ENCODE assay signal across 1 cellular context in the genomic region with DNA sequence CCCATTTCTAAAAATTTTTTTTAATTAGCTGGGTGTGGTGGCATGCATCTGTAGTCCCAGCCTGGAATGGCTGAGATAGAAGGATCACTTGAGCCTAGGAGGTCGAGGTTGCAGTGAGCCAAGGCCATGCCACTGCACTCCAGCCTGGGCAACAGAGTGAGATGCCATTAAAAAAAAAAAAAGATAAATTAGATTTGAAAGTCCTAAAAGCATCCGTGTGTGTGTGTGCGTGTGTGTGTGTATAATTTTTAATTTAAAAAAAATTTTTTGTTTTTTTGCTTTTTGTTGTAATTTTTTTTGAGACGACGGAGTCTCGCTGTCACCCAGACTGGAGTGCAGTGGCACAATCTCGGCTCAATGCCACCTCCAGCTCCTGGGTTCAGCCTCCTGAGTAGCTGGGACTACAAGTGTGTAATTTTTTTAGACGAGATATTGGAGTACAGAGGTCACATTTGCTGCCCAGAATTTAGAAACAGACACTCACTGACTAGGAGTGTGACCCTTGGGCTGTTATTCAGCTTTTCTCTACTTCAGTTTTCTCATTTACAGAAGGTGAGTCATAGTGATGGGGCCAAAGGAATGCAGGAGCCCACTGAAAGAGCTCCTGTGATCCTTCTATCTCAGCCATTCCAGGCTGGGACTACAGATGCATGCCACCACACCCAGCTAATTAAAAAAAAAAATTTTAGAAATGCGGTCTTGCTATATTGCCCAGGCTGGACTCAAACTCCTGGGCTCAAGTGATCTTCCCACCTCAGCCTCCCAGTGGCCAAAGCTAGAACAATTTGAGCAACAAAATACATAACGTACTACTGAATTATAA.
TF ChIP-seq lines count a peak whose summit lies in the region.

No MANE protein-coding gene starts in this region.

TF ChIP-seq in HepG2, 621 proteins besides CTCF, POLR2A, EP300 and RAD21 (continued from another document and continues in another):
- peak; percentile 22; the same call in 1 of the 2 replicates for TF ChIP-seq PATZ1 (CRISPR knock-in tag; IDR thresholded peaks at IDR 0.05)
- TF ChIP-seq ZNF670 (CRISPR knock-in tag; IDR thresholded peaks at IDR 0.05; ENCODE audit: borderline replicate concordance), result no peak
- TF ChIP-seq MIXL1 (CRISPR knock-in tag; IDR thresholded peaks at IDR 0.05), result no peak
- TF ChIP-seq ZBTB4 (CRISPR knock-in tag; IDR thresholded peaks at IDR 0.05; ENCODE audit: borderline replicate concordance), result 0 out of 2 replicates have a peak, but pooled peaks have one; percentile 6
- TF ChIP-seq ZNF619 (CRISPR knock-in tag; IDR thresholded peaks at IDR 0.05), result no peak
- TF ChIP-seq, protein P1, sequence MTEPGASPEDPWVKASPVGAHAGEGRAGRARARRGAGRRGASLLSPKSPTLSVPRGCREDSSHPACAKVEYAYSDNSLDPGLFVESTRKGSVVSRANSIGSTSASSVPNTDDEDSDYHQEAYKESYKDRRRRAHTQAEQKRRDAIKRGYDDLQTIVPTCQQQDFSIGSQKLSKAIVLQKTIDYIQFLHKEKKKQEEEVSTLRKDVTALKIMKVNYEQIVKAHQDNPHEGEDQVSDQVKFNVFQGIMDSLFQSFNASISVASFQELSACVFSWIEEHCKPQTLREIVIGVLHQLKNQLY (CRISPR knock-in tag; IDR thresholded peaks at IDR 0.05), result peak; percentile 48; the same call in 1 of the 2 replicates
- TF ChIP-seq HHEX (CRISPR knock-in tag; IDR thresholded peaks at IDR 0.05), result no peak
- TF ChIP-seq, protein P2, sequence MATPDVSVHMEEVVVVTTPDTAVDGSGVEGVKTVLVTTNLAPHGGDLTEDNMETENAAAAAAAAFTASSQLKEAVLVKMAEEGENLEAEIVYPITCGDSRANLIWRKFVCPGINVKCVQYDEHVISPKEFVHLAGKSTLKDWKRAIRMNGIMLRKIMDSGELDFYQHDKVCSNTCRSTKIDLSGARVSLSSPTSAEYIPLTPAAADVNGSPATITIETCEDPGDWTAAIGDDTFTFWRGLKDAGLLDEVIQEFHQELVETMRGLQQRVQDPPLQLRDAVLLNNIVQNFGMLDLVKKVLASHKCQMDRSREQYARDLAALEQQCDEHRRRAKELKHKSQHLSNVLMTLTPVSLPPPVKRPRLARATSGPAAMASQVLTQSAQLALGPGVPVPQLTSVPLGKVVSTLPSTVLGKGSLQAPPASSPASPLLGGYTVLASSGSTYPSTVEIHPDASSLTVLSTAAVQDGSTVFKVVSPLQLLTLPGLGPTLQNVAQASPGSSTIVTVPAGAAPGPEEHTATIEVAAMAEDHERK (CRISPR knock-in tag; IDR thresholded peaks at IDR 0.05; ENCODE audit: low read depth), result no peak
- TF ChIP-seq CBX2 (IDR thresholded peaks at IDR 0.05; ENCODE audit: low read depth, low read length), result no peak
- no peak for TF ChIP-seq CBX2 (CRISPR knock-in tag; IDR thresholded peaks at IDR 0.05; ENCODE audit: low read depth)
- TF ChIP-seq CREB1 (IDR thresholded peaks at IDR 0.05), result no peak
- TF ChIP-seq CREB1 (CRISPR knock-in tag; IDR thresholded peaks at IDR 0.05), result no peak
- TF ChIP-seq ZNF205 (CRISPR knock-in tag; IDR thresholded peaks at IDR 0.05), result peak; percentile 73; the same call in 1 of the 2 replicates
- TF ChIP-seq, protein P3, sequence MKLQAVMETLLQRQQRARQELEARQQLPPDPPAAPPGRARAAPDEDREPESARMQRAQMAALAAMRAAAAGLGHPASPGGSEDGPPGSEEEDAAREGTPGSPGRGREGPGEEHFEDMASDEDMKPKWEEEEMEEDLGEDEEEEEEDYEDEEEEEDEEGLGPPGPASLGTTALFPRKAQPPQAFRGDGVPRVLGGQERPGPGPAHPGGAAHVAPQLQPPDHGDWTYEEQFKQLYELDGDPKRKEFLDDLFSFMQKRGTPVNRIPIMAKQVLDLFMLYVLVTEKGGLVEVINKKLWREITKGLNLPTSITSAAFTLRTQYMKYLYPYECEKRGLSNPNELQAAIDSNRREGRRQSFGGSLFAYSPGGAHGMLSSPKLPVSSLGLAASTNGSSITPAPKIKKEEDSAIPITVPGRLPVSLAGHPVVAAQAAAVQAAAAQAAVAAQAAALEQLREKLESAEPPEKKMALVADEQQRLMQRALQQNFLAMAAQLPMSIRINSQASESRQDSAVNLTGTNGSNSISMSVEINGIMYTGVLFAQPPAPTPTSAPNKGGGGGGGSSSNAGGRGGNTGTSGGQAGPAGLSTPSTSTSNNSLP (IDR thresholded peaks at IDR 0.05; ENCODE audit: low read depth, low read length), result peak; percentile 50; the same call in 1 of the 2 replicates
- peak; percentile 55; the same call in 1 of the 2 replicates for TF ChIP-seq ZNF644 (CRISPR knock-in tag; IDR thresholded peaks at IDR 0.05; ENCODE audit: low read depth)
- TF ChIP-seq RNF2 (conservative IDR thresholded peaks at IDR 0.05; ENCODE audit: low read depth), result no peak
- no peak for TF ChIP-seq DDIT3 (CRISPR knock-in tag; IDR thresholded peaks at IDR 0.05)
- TF ChIP-seq ZIK1 (CRISPR knock-in tag; IDR thresholded peaks at IDR 0.05; ENCODE audit: borderline replicate concordance, low read depth), result no peak
- 0 out of 2 replicates have a peak, but pooled peaks have one; percentile 26 for TF ChIP-seq DRAP1 (CRISPR knock-in tag; IDR thresholded peaks at IDR 0.05)
- no peak for TF ChIP-seq ZUFSP (CRISPR knock-in tag; IDR thresholded peaks at IDR 0.05; ENCODE audit: borderline replicate concordance)
- no peak for TF ChIP-seq CEBPB (IDR thresholded peaks at IDR 0.05; ENCODE audit: borderline replicate concordance, low read depth, low read length)
- TF ChIP-seq ZNF652 (CRISPR knock-in tag; IDR thresholded peaks at IDR 0.05; ENCODE audit: borderline replicate concordance, low read depth), result no peak
- TF ChIP-seq LBX2 (CRISPR knock-in tag; IDR thresholded peaks at IDR 0.05; ENCODE audit: borderline replicate concordance), result no peak
- no peak for TF ChIP-seq CBX1 (IDR thresholded peaks at IDR 0.05; ENCODE audit: low read depth)
- no peak for TF ChIP-seq MNT (IDR thresholded peaks at IDR 0.05)
- no peak for TF ChIP-seq PRMT3 (CRISPR knock-in tag; IDR thresholded peaks at IDR 0.05; ENCODE audit: borderline replicate concordance, low read depth)
- TF ChIP-seq ZNF343 (CRISPR knock-in tag; IDR thresholded peaks at IDR 0.05), result no peak
- no peak for TF ChIP-seq ZNF616 (CRISPR knock-in tag; IDR thresholded peaks at IDR 0.05; ENCODE audit: low read depth)
- TF ChIP-seq, protein P4, sequence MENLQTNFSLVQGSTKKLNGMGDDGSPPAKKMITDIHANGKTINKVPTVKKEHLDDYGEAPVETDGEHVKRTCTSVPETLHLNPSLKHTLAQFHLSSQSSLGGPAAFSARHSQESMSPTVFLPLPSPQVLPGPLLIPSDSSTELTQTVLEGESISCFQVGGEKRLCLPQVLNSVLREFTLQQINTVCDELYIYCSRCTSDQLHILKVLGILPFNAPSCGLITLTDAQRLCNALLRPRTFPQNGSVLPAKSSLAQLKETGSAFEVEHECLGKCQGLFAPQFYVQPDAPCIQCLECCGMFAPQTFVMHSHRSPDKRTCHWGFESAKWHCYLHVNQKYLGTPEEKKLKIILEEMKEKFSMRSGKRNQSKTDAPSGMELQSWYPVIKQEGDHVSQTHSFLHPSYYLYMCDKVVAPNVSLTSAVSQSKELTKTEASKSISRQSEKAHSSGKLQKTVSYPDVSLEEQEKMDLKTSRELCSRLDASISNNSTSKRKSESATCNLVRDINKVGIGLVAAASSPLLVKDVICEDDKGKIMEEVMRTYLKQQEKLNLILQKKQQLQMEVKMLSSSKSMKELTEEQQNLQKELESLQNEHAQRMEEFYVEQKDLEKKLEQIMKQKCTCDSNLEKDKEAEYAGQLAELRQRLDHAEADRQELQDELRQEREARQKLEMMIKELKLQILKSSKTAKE (CRISPR knock-in tag; IDR thresholded peaks at IDR 0.05; ENCODE audit: borderline replicate concordance), result no peak
- TF ChIP-seq MBD4 (IDR thresholded peaks at IDR 0.05; ENCODE audit: borderline replicate concordance, low read length), result no peak
- TF ChIP-seq BRF2 (CRISPR knock-in tag; IDR thresholded peaks at IDR 0.05), result no peak
- no peak for TF ChIP-seq MATR3 (CRISPR knock-in tag; IDR thresholded peaks at IDR 0.05)
- TF ChIP-seq NFYB (CRISPR knock-in tag; IDR thresholded peaks at IDR 0.05), result no peak
- no peak for TF ChIP-seq ZNF234 (CRISPR knock-in tag; conservative IDR thresholded peaks at IDR 0.05)
- TF ChIP-seq RFX3 (CRISPR knock-in tag; IDR thresholded peaks at IDR 0.05), result no peak
- TF ChIP-seq BCL6 (CRISPR knock-in tag; IDR thresholded peaks at IDR 0.05), result 0 out of 2 replicates have a peak, but pooled peaks have one; percentile 18
- no peak for TF ChIP-seq U2AF1 (optimal IDR thresholded peaks at IDR 0.05; ENCODE audit: low read depth, low read length)
- TF ChIP-seq HDAC1 (CRISPR knock-in tag; IDR thresholded peaks at IDR 0.05), result no peak
